ENCODE assay signal across 2 cellular contexts in genomic region chr4:126955292-126956191, GRCh38.
TF ChIP-seq lines count a peak whose summit lies in the region.

No MANE protein-coding gene starts in this region.

TF ChIP-seq in IMR-90, 13 proteins besides CTCF, POLR2A, EP300 and RAD21:
- TF ChIP-seq MAZ (IDR thresholded peaks at IDR 0.05; ENCODE audit: borderline replicate concordance, low read depth, low read length) (no peak), RFX5 (IDR thresholded peaks at IDR 0.05; ENCODE audit: low read depth, low read length) (no peak), MAFK (IDR thresholded peaks at IDR 0.05; ENCODE audit: low read depth, low read length) (no peak), USF2 (IDR thresholded peaks at IDR 0.05; ENCODE audit: low read depth, low read length) (no peak), BHLHE40 (IDR thresholded peaks at IDR 0.05; ENCODE audit: low read depth, low read length) (no peak), CEBPB (IDR thresholded peaks at IDR 0.05; ENCODE audit: low read depth, low read length) (no peak), MXI1 (IDR thresholded peaks at IDR 0.05; ENCODE audit: borderline replicate concordance, low read depth, low read length) (no peak), FOS (IDR thresholded peaks at IDR 0.05; ENCODE audit: low read depth, low read length) (no peak), SMC3 (IDR thresholded peaks at IDR 0.05; ENCODE audit: low read depth, low read length) (no peak), RCOR1 (IDR thresholded peaks at IDR 0.05; ENCODE audit: insufficient replicate concordance, low read length) (no peak), CHD1 (IDR thresholded peaks at IDR 0.05; ENCODE audit: low read depth, low read length) (no peak), NFE2L2 (IDR thresholded peaks at IDR 0.05; ENCODE audit: low read depth, low read length) (no peak), ELK1 (IDR thresholded peaks at IDR 0.05; ENCODE audit: borderline replicate concordance, low read depth, low read length) (no peak)

TF ChIP-seq in K562, 482 proteins besides CTCF, POLR2A, EP300 and RAD21 (continues in another document):
- TF ChIP-seq GTF3C2 (IDR thresholded peaks at IDR 0.05; ENCODE audit: borderline replicate concordance, extremely low read depth, insufficient read length), result no peak
- TF ChIP-seq SRF (CRISPR knock-in tag; IDR thresholded peaks at IDR 0.05), result no peak
- TF ChIP-seq ZNF785 (CRISPR knock-in tag; IDR thresholded peaks at IDR 0.05), result no peak
- peak; percentile 38 for TF ChIP-seq HNRNPLL (IDR thresholded peaks at IDR 0.05; ENCODE audit: low read depth, low read length, poor library complexity, severe bottlenecking)
- peak; percentile 50 for TF ChIP-seq VEZF1 (CRISPR knock-in tag; IDR thresholded peaks at IDR 0.05)
- TF ChIP-seq SAFB2 (IDR thresholded peaks at IDR 0.05; ENCODE audit: borderline replicate concordance, low read depth, low read length, severe bottlenecking), result no peak
- TF ChIP-seq MBD1 (CRISPR knock-in tag; IDR thresholded peaks at IDR 0.05), result no peak
- no peak for TF ChIP-seq ZNF143 (CRISPR knock-in tag; IDR thresholded peaks at IDR 0.05)
- no peak for TF ChIP-seq BRCA1 (IDR thresholded peaks at IDR 0.05)
- no peak for TF ChIP-seq BRCA1 (CRISPR knock-in tag; IDR thresholded peaks at IDR 0.05)
- TF ChIP-seq BRD4 (IDR thresholded peaks at IDR 0.05), result no peak
- TF ChIP-seq ZNF282 (CRISPR knock-in tag; IDR thresholded peaks at IDR 0.05), result no peak
- TF ChIP-seq ZNF316 (IDR thresholded peaks at IDR 0.05), result peak; percentile 99
- peak; percentile 73 for TF ChIP-seq PBX2 (CRISPR knock-in tag; IDR thresholded peaks at IDR 0.05; ENCODE audit: low read depth)
- peak; percentile 94 for TF ChIP-seq PBX2 (tag; conservative IDR thresholded peaks at IDR 0.05; ENCODE audit: low read depth)
- no peak for TF ChIP-seq EGR1 (conservative IDR thresholded peaks at IDR 0.05)
- TF ChIP-seq, protein P1, sequence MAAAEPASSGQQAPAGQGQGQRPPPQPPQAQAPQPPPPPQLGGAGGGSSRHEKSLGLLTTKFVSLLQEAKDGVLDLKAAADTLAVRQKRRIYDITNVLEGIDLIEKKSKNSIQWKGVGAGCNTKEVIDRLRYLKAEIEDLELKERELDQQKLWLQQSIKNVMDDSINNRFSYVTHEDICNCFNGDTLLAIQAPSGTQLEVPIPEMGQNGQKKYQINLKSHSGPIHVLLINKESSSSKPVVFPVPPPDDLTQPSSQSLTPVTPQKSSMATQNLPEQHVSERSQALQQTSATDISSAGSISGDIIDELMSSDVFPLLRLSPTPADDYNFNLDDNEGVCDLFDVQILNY (CRISPR knock-in tag; IDR thresholded peaks at IDR 0.05), result no peak
- no peak for TF ChIP-seq TRIM28 (IDR thresholded peaks at IDR 0.05)
- TF ChIP-seq FOXO4 (CRISPR knock-in tag; IDR thresholded peaks at IDR 0.05), result no peak
- TF ChIP-seq FUS (optimal IDR thresholded peaks at IDR 0.05; ENCODE audit: low read depth, low read length), result no peak
- TF ChIP-seq ZNF696 (CRISPR knock-in tag; conservative IDR thresholded peaks at IDR 0.05), result no peak
- TF ChIP-seq HDAC3 (IDR thresholded peaks at IDR 0.05; ENCODE audit: borderline replicate concordance, partially characterized antibody), result no peak
- no peak for TF ChIP-seq ZNF586 (CRISPR knock-in tag; conservative IDR thresholded peaks at IDR 0.05)
- no peak for TF ChIP-seq ZNF217 (CRISPR knock-in tag; IDR thresholded peaks at IDR 0.05)
- TF ChIP-seq TEAD1 (CRISPR knock-in tag; IDR thresholded peaks at IDR 0.05), result no peak
- 0 out of 2 replicates have a peak, but pooled peaks have one; percentile 27 for TF ChIP-seq MYNN (IDR thresholded peaks at IDR 0.05)
- no peak for TF ChIP-seq MYNN (CRISPR knock-in tag; IDR thresholded peaks at IDR 0.05)
- no peak for TF ChIP-seq ZZZ3 (IDR thresholded peaks at IDR 0.05)
- peak; percentile 65 for TF ChIP-seq ASH1L (IDR thresholded peaks at IDR 0.05; ENCODE audit: borderline replicate concordance, low read depth, partially characterized antibody)
- TF ChIP-seq, protein P2, sequence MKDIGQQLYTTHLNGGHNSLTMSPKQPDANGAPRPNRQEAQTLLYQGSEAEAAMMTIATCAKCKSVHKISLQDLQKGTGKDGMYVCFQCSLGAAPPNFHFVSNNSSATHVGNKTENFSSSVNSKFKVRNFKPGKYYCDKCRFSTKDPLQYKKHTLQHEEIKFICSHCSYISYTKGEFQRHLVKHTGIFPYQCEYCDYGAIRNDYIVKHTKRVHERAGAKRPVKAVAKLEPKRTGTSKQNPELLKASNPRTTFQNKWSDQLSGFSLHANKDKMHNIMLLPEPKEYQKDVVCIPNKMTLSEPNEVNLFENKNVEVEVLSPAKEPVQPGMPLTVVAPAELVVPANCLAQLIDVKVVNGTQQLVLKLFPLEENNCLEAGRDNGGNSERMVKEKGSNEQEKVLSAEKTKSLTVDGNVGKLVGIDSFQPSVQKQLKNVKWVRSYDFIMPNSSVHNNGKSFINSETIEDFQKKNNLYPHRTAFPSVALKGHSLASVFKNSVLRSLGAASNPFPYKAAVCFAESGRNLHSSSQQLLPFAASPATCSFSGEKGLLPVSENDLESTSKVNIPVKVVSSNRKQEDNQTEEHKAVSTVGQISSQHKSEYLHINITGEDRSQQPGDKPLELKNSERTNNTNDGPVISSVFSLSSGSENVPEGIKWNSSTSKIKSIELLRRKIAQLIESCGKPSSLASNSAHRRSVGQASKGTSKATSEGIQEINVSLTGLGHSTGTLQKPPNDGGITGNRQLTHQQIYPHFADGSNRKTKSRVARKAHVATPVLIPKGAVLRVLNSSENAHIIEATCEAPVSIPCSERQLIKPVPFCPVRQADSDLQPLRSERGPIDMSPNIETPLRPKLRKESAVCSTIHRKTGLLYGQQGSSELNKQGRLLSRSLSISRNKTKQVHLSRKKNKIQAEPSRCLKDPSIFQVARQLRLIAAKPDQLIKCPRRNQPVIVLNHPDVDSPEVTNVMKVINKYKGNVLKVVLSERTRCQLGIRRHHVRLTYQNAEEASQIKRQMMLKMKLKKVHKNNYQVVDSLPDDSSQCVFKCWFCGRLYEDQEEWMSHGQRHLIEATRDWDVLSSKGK (CRISPR knock-in tag; IDR thresholded peaks at IDR 0.05), result no peak
- no peak for TF ChIP-seq STAG1 (CRISPR knock-in tag; IDR thresholded peaks at IDR 0.05; ENCODE audit: borderline replicate concordance)
- TF ChIP-seq ZBTB8A (IDR thresholded peaks at IDR 0.05; ENCODE audit: partially characterized antibody), result no peak
- no peak for TF ChIP-seq ZNF512 (tag; IDR thresholded peaks at IDR 0.05)
- no peak for TF ChIP-seq YBX1 (IDR thresholded peaks at IDR 0.05)
- TF ChIP-seq YY1 (IDR thresholded peaks at IDR 0.05; ENCODE audit: borderline replicate concordance in 1 of 3, control insufficient read depth in 1 of 3, extremely low read depth in 1 of 3, insufficient read depth in 3 of 3, insufficient read length in 1 of 3, insufficient replicate concordance in 2 of 3, low read depth in 1 of 3, low read length in 2 of 3), result peak; percentile 14 to 84 (median 46)
- TF ChIP-seq KLF13 (tag; IDR thresholded peaks at IDR 0.05; ENCODE audit: borderline replicate concordance, low read depth), result no peak
